In genomic region chr1:16740042-16740964, GRCh38 we compare ENCODE assay signal across 9 cellular contexts. TPM values are rescaled to one million over a fixed set of nuclear protein-coding genes. Genes with fewer than 3 reads are reported as not detected.
DNase-seq lines count a peak whose midpoint lies in the region; ATAC-seq and TF ChIP-seq lines count a peak whose summit lies in the region.
"Not testable (repeated sequence)": the region's sequence is repeated elsewhere in the genome, so short reads cannot be mapped to it uniquely, and the experiment has no call there.
"Had no signal": no experiment of that assay in that cellular context is flagged by ENCODE, and none has a peak within 500 bp of the region (broad histone marks: within the 10 kb centered on the region; RNA-seq: fewer than 3 reads in every experiment).

TSS of gene RNU1-4 (plus strand) at chr1:16740516.

- not testable (repeated sequence) for TF ChIP-seq POLR2A in upper lobe of left lung (IDR thresholded peaks at IDR 0.05)

- not testable (repeated sequence) for H3K27me3 Mint-ChIP-seq in activated CD8-positive, alpha-beta T cell treated with anti-CD3 and anti-CD28 coated beads, Interleukin-2, amount 10 ng/mL, durations not matched to agents 7 days and 5 days (ENCODE audit: low read depth); endodermal cell (ENCODE audit: insufficient read depth); memory B cell

- not testable (repeated sequence) for TF ChIP-seq CTCF in endodermal cell (conservative IDR thresholded peaks at IDR 0.05); upper lobe of left lung (IDR thresholded peaks at IDR 0.05)

- not testable (repeated sequence) for H3K27ac ChIP-seq in endodermal cell (ENCODE audit: low read depth, low read length); upper lobe of left lung

- no CpG with 5 or more reads among the region's 46 CpGs for WGBS in endodermal cell (ENCODE audit: insufficient coverage in 1 of 2, insufficient read length in 1 of 2), 2 experiments
- WGBS in upper lobe of left lung, 2 donors, result no CpG with 5 or more reads among the region's 46 CpGs

- POLR2A ChIA-PET in activated CD8-positive, alpha-beta T cell treated with anti-CD3 and anti-CD28 coated beads, Interleukin-2, amount 10 ng/mL, durations not matched to agents 7 days and 5 days (lab: Charles Lee), result not testable (repeated sequence)

- H3K36me3 Mint-ChIP-seq in activated CD8-positive, alpha-beta T cell treated with anti-CD3 and anti-CD28 coated beads, Interleukin-2, amount 10 ng/mL, durations not matched to agents 7 days and 5 days (ENCODE audit: low read depth); endodermal cell (ENCODE audit: low read depth); memory B cell: not testable (repeated sequence)

- not testable (repeated sequence) for TF ChIP-seq EP300 in upper lobe of left lung (IDR thresholded peaks at IDR 0.05)

- not testable (repeated sequence) for DNase-seq in activated CD8-positive, alpha-beta T cell treated with anti-CD3 and anti-CD28 coated beads, Interleukin-2, amount 10 ng/mL, durations not matched to agents 7 days and 5 days; endodermal cell; memory B cell (ENCODE audit: low spot score in 2 of 2); upper lobe of left lung

- not testable (repeated sequence) for H3K27me3 ChIP-seq in endodermal cell (ENCODE audit: control insufficient read depth, insufficient read depth, low read length, poor library complexity, severe bottlenecking); upper lobe of left lung

- H3K9ac ChIP-seq in endodermal cell (ENCODE audit: extremely low read depth, low read length, poor library complexity, severe bottlenecking), result not testable (repeated sequence)

- H3K4me3 Mint-ChIP-seq in activated CD8-positive, alpha-beta T cell treated with anti-CD3 and anti-CD28 coated beads, Interleukin-2, amount 10 ng/mL, durations not matched to agents 7 days and 5 days; endodermal cell; memory B cell: not testable (repeated sequence)

- not testable (repeated sequence) for H3K36me3 ChIP-seq in endodermal cell (ENCODE audit: control insufficient read depth, insufficient read depth, low read length); upper lobe of left lung

- H3K9me3 Mint-ChIP-seq in activated CD8-positive, alpha-beta T cell treated with anti-CD3 and anti-CD28 coated beads, Interleukin-2, amount 10 ng/mL, durations not matched to agents 7 days and 5 days (ENCODE audit: insufficient read depth); endodermal cell; memory B cell: not testable (repeated sequence)

- H3K4me1 Mint-ChIP-seq in activated CD8-positive, alpha-beta T cell treated with anti-CD3 and anti-CD28 coated beads, Interleukin-2, amount 10 ng/mL, durations not matched to agents 7 days and 5 days (ENCODE audit: low read depth); endodermal cell; memory B cell: not testable (repeated sequence)

- CTCF ChIA-PET in activated CD8-positive, alpha-beta T cell treated with anti-CD3 and anti-CD28 coated beads, Interleukin-2, amount 10 ng/mL, durations not matched to agents 7 days and 5 days (lab: Charles Lee), result not testable (repeated sequence)

- H3K4me3 ChIP-seq in endodermal cell (ENCODE audit: low read length); upper lobe of left lung: not testable (repeated sequence)

- not testable (repeated sequence) for H3K4me1 ChIP-seq in endodermal cell (ENCODE audit: control insufficient read depth, insufficient read depth, low read length); upper lobe of left lung

- H3K9me3 ChIP-seq in endodermal cell (ENCODE audit: control insufficient read depth, low read length); upper lobe of left lung: not testable (repeated sequence)

- ATAC-seq in GM18519 (IDR thresholded peaks at IDR 0.05; ENCODE audit: low FRiP score, unreplicated experiment) (peak; percentile 61), GM21390 (IDR thresholded peaks at IDR 0.05; ENCODE audit: unreplicated experiment) (peak; percentile 99), HG02870 (IDR thresholded peaks at IDR 0.05; ENCODE audit: unreplicated experiment) (peak; percentile 51), HG03460 (IDR thresholded peaks at IDR 0.05; ENCODE audit: unreplicated experiment) (peak; percentile 98), memory B cell (ENCODE audit: low read depth) (peak; percentile 93), upper lobe of left lung (ENCODE audit: low FRiP score in 2 of 2) (peak; percentile 91 to 97)
- peak; percentile 99 for ATAC-seq in activated CD8-positive, alpha-beta T cell treated with anti-CD3 and anti-CD28 coated beads, Interleukin-2, amount 10 ng/mL, durations not matched to agents 7 days and 5 days

- not testable (repeated sequence) for H3K27ac Mint-ChIP-seq in activated CD8-positive, alpha-beta T cell treated with anti-CD3 and anti-CD28 coated beads, Interleukin-2, amount 10 ng/mL, durations not matched to agents 7 days and 5 days; endodermal cell; memory B cell

RNA-seq across cellular contexts. Expression of gene RNU1-4, which starts in this region (rescaled TPM):
- 1,000 to 10,000 TPM; 1,730 to 2,232 TPM for total RNA-seq in activated CD8-positive, alpha-beta T cell treated with anti-CD3 and anti-CD28 coated beads, Interleukin-2, amount 10 ng/mL, durations not matched to agents 7 days and 5 days
- total RNA-seq in endodermal cell, result 1,000 to 10,000 TPM; 2,483 to 3,611 TPM
- polyA plus RNA-seq in endodermal cell (2013, experiment 1 of 2), result 11,872 TPM
- polyA plus RNA-seq in endodermal cell (2013, experiment 2 of 2), result 14,577 TPM
- total RNA-seq in upper lobe of left lung, result over 10,000 TPM in 1 of 6 donors, 1,000 to 10,000 TPM in 2, under 1 TPM in 3; under 0.01 to 14,413 (median 1,360) TPM
- total RNA-seq: HT1080 had no signal
